24 cellular contexts compared by ENCODE assay signal in genomic region chr11:118931576-118931975, GRCh38. TPM values are rescaled to one million over a fixed set of nuclear protein-coding genes. Genes with fewer than 3 reads are reported as not detected.
A peak's percentile ranks its signal among the peaks of the same experiment; 100 is the strongest.
DNase-seq lines count a peak whose midpoint lies in the region; ATAC-seq, FAIRE-seq and TF ChIP-seq lines count a peak whose summit lies in the region.
"Had no signal": no experiment of that assay in that cellular context is flagged by ENCODE, and none has a peak within 500 bp of the region (broad histone marks: within the 10 kb centered on the region; RNA-seq: fewer than 3 reads in every experiment).

No MANE protein-coding gene starts in this region.

- H3K4me3 ChIP-seq in HCT116 (replicated peaks in 1 of 2; ENCODE audit: low read depth in 1 of 2, low read length in 2 of 2) (no peak overlapping the region), thyroid gland (replicated peaks in 1 of 3) (no peak overlapping the region), gastroesophageal sphincter (no peak overlapping the region)
- H3K4me3 ChIP-seq: A549, K562, Peyer's patch, SJSA1 had no signal

- DNase-seq in activated naive CD8-positive, alpha-beta T cell treated with anti-CD3 and anti-CD28 coated beads, Interleukin-2, amount 50 U/mL, for 24 hours, result no peak
- no peak for DNase-seq in HCT116 (ENCODE audit: low read depth, low spot score)
- DNase-seq in immature natural killer cell, result no peak
- DNase-seq in thyroid gland, result no peak
- no peak for DNase-seq in GM12891 (ENCODE audit: insufficient read length, low spot score)
- DNase-seq: Caco-2, DMS153, GDM1, HCEC 1CT, NCI-H1092 treated with DMSO at 0.1 percent for 48 hours, NCI-H146, NCI-H2029 treated with DMSO at 0.1 percent for 48 hours, NCI-H2171 treated with DMSO at 0.1 percent for 48 hours, NCI-H446, NCI-H526 treated with DMSO at 0.1 percent for 48 hours, Peyer's patch had no signal

- H3K4me3 Mint-ChIP-seq in activated naive CD8-positive, alpha-beta T cell, result no peak overlapping the region
- H3K4me3 Mint-ChIP-seq in activated naive CD8-positive, alpha-beta T cell treated with anti-CD3 and anti-CD28 coated beads, Interleukin-2, amount 50 U/mL, for 24 hours, result no peak overlapping the region
- peak overlapping the region in 1 of 5 donors; percentile 7 for H3K4me3 Mint-ChIP-seq in immature natural killer cell

- intact Hi-C loops in HCT116 (cut with micrococcal nuclease), result loop anchor here (2.0 kb wide), 1 partner anchor 25 kb away; the partner anchor contains the start of gene UPK2
- intact Hi-C loops in thyroid gland (cut with DNase I), result no loop called here

- H3K4me1 ChIP-seq in HCT116 (ENCODE audit: control insufficient read depth in 1 of 2, insufficient read depth in 2 of 2, low read length in 2 of 2) (peaks cover 31 to 67% of the 10 kb centered on the region in 2 experiments), thyroid gland (peaks cover 7 to 26% of the 10 kb centered on the region in 2 donors), gastroesophageal sphincter (peaks cover 0 to 58% (median 13%) of the 10 kb centered on the region in 3 donors)

- CTCF ChIA-PET in HCT116 (lab: Charles Lee), result interaction anchor here (1.5 to 6.6 kb wide), 2 partner anchors 21 to 25 kb away, joined by 3 to 150 read pairs; no protein-coding TSS in a partner anchor

- H3K79me2 ChIP-seq in HCT116 (ENCODE audit: insufficient read depth, low read length), result no peaks in the 10 kb centered on the region; the same call in 1 of the 2 replicates

- no peak overlapping the region for H3K9ac ChIP-seq in HCT116 (ENCODE audit: low read length)

- no peak for FAIRE-seq in GM12891 (lab: Jason Lieb, UNC)
- FAIRE-seq: A549, GM19239, K562 had no signal

- no peak overlapping the region for H2AFZ ChIP-seq in HCT116 (ENCODE audit: low read depth, low read length, poor library complexity, severe bottlenecking)

- TF ChIP-seq EP300 in gastroesophageal sphincter (IDR thresholded peaks at IDR 0.05), result no peak

- no peaks in the 10 kb centered on the region for H4K20me1 ChIP-seq in HCT116 (ENCODE audit: insufficient read depth)

- peaks cover 48% of the 10 kb centered on the region for H3K4me1 Mint-ChIP-seq in activated naive CD8-positive, alpha-beta T cell (ENCODE audit: low read depth)
- peaks cover 44% of the 10 kb centered on the region for H3K4me1 Mint-ChIP-seq in activated naive CD8-positive, alpha-beta T cell treated with anti-CD3 and anti-CD28 coated beads, Interleukin-2, amount 50 U/mL, for 24 hours
- H3K4me1 Mint-ChIP-seq in immature natural killer cell, result peaks cover 28 to 34% of the 10 kb centered on the region in 2 donors

- H3K9me2 ChIP-seq in HCT116 (ENCODE audit: insufficient read depth), result no peaks in the 10 kb centered on the region

- H3K27ac Mint-ChIP-seq in activated naive CD8-positive, alpha-beta T cell, result peak overlapping the region; percentile 96
- H3K27ac Mint-ChIP-seq in activated naive CD8-positive, alpha-beta T cell treated with anti-CD3 and anti-CD28 coated beads, Interleukin-2, amount 50 U/mL, for 24 hours, result no peak overlapping the region
- H3K27ac Mint-ChIP-seq in immature natural killer cell, result peak overlapping the region in 5 of 6 donors; percentile 16 to 98 (median 50)

- POLR2A ChIA-PET in HCT116 (lab: Charles Lee), result no interaction called here

- peak overlapping the region; percentile 100 for H3K4me2 ChIP-seq in HCT116 (ENCODE audit: low read length)

- H3K9me3 ChIP-seq in HCT116 (ENCODE audit: control insufficient read depth in 1 of 2, insufficient read depth in 1 of 2, low read depth in 1 of 2, low read length in 2 of 2), result no peaks in the 10 kb centered on the region
- H3K9me3 ChIP-seq in thyroid gland, result no peaks in the 10 kb centered on the region
- no peaks in the 10 kb centered on the region for H3K9me3 ChIP-seq in gastroesophageal sphincter
- H3K9me3 ChIP-seq: A549, Caco-2, Peyer's patch, SJSA1 had no signal

- H3K27ac ChIP-seq in HCT116 (ENCODE audit: low read depth, low read length) (no peak overlapping the region), thyroid gland (no peak overlapping the region), gastroesophageal sphincter (no peak overlapping the region)
- H3K27ac ChIP-seq: A549, SJSA1 had no signal

- H3K36me3 ChIP-seq in HCT116 (ENCODE audit: control insufficient read depth in 1 of 2, insufficient read depth in 2 of 2, low read length in 2 of 2) (no peaks in the 10 kb centered on the region), thyroid gland (no peaks in the 10 kb centered on the region), gastroesophageal sphincter (no peaks in the 10 kb centered on the region)
- H3K36me3 ChIP-seq: Peyer's patch, SJSA1 had no signal

- no peaks in the 10 kb centered on the region for H3K27me3 ChIP-seq in HCT116 (ENCODE audit: insufficient read depth, low read length)
- H3K27me3 ChIP-seq in thyroid gland, result no peaks in the 10 kb centered on the region
- no peaks in the 10 kb centered on the region for H3K27me3 ChIP-seq in gastroesophageal sphincter
- H3K27me3 ChIP-seq: Peyer's patch, SJSA1 had no signal

- no peak for ATAC-seq in activated naive CD8-positive, alpha-beta T cell treated with anti-CD3 and anti-CD28 coated beads, Interleukin-2, amount 50 U/mL, for 24 hours
- ATAC-seq in HCT116 (no peak), gastroesophageal sphincter (no peak)
- ATAC-seq: A549, K562 had no signal

- H3K27me3 Mint-ChIP-seq in activated naive CD8-positive, alpha-beta T cell, result no peaks in the 10 kb centered on the region
- no peaks in the 10 kb centered on the region for H3K27me3 Mint-ChIP-seq in activated naive CD8-positive, alpha-beta T cell treated with anti-CD3 and anti-CD28 coated beads, Interleukin-2, amount 50 U/mL, for 24 hours
- peaks cover 8 to 31% (median 22%) of the 10 kb centered on the region in 3 donors for H3K27me3 Mint-ChIP-seq in immature natural killer cell (ENCODE audit: low read depth in 3 of 3)

- H3K36me3 Mint-ChIP-seq in activated naive CD8-positive, alpha-beta T cell, result no peaks in the 10 kb centered on the region
- no peaks in the 10 kb centered on the region for H3K36me3 Mint-ChIP-seq in activated naive CD8-positive, alpha-beta T cell treated with anti-CD3 and anti-CD28 coated beads, Interleukin-2, amount 50 U/mL, for 24 hours (ENCODE audit: low read depth)
- no peaks in the 10 kb centered on the region for H3K36me3 Mint-ChIP-seq in immature natural killer cell

- TF ChIP-seq RAD21 in HCT116 (IDR thresholded peaks at IDR 0.05; ENCODE audit: low read depth), result no peak

- H3K9me3 Mint-ChIP-seq in activated naive CD8-positive, alpha-beta T cell (ENCODE audit: low read depth), result no peaks in the 10 kb centered on the region
- no peaks in the 10 kb centered on the region for H3K9me3 Mint-ChIP-seq in activated naive CD8-positive, alpha-beta T cell treated with anti-CD3 and anti-CD28 coated beads, Interleukin-2, amount 50 U/mL, for 24 hours
- H3K9me3 Mint-ChIP-seq in immature natural killer cell, result peaks cover 0 to under 1% (median 0%) of the 10 kb centered on the region in 6 donors

- RAD21 ChIA-PET in HCT116 (lab: Charles Lee; ENCODE audit: low non-redundant PET in 1 of 2, low total read pairs in 2 of 2, uncharacterized antibody in 2 of 2, unreplicated experiment in 2 of 2), result no interaction called here

- no TSS peak for BruUV-seq in HCT116 (replicated peaks; lab: Mats Ljungman, UMichigan)

- TF ChIP-seq CTCF in HCT116 (IDR thresholded peaks at IDR 0.05 in 2 of 3, conservative IDR thresholded peaks at IDR 0.05 in 1 of 3; ENCODE audit: borderline replicate concordance in 1 of 3, insufficient read depth in 1 of 3, low read depth in 2 of 3, low read length in 2 of 3), result no peak
- no peak for TF ChIP-seq CTCF in thyroid gland (IDR thresholded peaks at IDR 0.05)
- no peak for TF ChIP-seq CTCF in gastroesophageal sphincter (IDR thresholded peaks at IDR 0.05)

- no peak for TF ChIP-seq POLR2A in HCT116 (IDR thresholded peaks at IDR 0.05; ENCODE audit: borderline replicate concordance, extremely low read depth, insufficient read depth, insufficient read length)
- TF ChIP-seq POLR2A in thyroid gland (IDR thresholded peaks at IDR 0.05), result no peak
- no peak for TF ChIP-seq POLR2A in GM12891 (IDR thresholded peaks at IDR 0.05; ENCODE audit: low read depth, low read length)
- TF ChIP-seq POLR2A in gastroesophageal sphincter (IDR thresholded peaks at IDR 0.05), result no peak

TF ChIP-seq in HCT116, 20 proteins besides CTCF, POLR2A, EP300 and RAD21 (continues in another document):
- TF ChIP-seq ELF1 (IDR thresholded peaks at IDR 0.05; ENCODE audit: borderline replicate concordance, low read depth), result no peak

TF ChIP-seq in GM12891, 5 proteins besides CTCF, POLR2A, EP300 and RAD21:
- TF ChIP-seq POLR2AphosphoS5 (IDR thresholded peaks at IDR 0.05; ENCODE audit: low read depth, low read length) (no peak), TAF1 (IDR thresholded peaks at IDR 0.05; ENCODE audit: low read depth, low read length) (no peak), PAX5 (IDR thresholded peaks at IDR 0.05; ENCODE audit: insufficient read depth, low read length, severe bottlenecking) (no peak), SPI1 (IDR thresholded peaks at IDR 0.05; ENCODE audit: low read depth, low read length) (no peak), POU2F2 (IDR thresholded peaks at IDR 0.05; ENCODE audit: low read depth, low read length) (no peak)

RNA-seq across cellular contexts. Expression of gene BCL9L, which starts 5.8 kb away (rescaled TPM):
- 120 TPM for total RNA-seq in HCT116 (2021; ENCODE audit: unreplicated experiment)
- 83.0 and 85.7 TPM in 2 replicates for polyA plus RNA-seq in HCT116 (2012)
- polyA plus RNA-seq in immature natural killer cell, result 10 to 100 TPM in 1 of 3 donors, 1 to 10 TPM in 1, not detected in 1; 2.2 to 10.5 TPM
- 10 to 100 TPM; 13.2 to 26.2 (median 19.4) TPM for total RNA-seq in thyroid gland
- 5.5 TPM for polyA plus RNA-seq in GM12891 (2012; ENCODE audit: low read depth, missing spikeins)
- total RNA-seq in gastroesophageal sphincter, result 10 to 100 TPM; 24.6 to 66.2 (median 30.8) TPM

RNA-seq across cellular contexts. Expression of gene UPK2, which starts 24.5 kb away (rescaled TPM):
- 0.42 TPM for total RNA-seq in HCT116 (2021; ENCODE audit: unreplicated experiment)
- polyA plus RNA-seq in HCT116 (2012), result 0.26 and 0.55 TPM in 2 replicates
- polyA plus RNA-seq in immature natural killer cell, result 1 to 10 TPM in 1 of 3 donors, under 1 TPM in 1, not detected in 1; 0.81 to 1.4 TPM
- total RNA-seq in thyroid gland, result not detected
- polyA plus RNA-seq in GM12891 (2012; ENCODE audit: low read depth, missing spikeins), result 1.9 TPM
- total RNA-seq in gastroesophageal sphincter, result not detected
- total RNA-seq: Daoy, K562, Peyer's patch, SJSA1 had no signal
- polyA plus RNA-seq: K562 had no signal

RNA-seq across cellular contexts. Expression of gene FOXR1, which starts 40.0 kb away (rescaled TPM):
- total RNA-seq in HCT116 (2021; ENCODE audit: unreplicated experiment), result not detected
- not detected in 2 replicates for polyA plus RNA-seq in HCT116 (2012)
- not detected for polyA plus RNA-seq in immature natural killer cell
- not detected for total RNA-seq in thyroid gland
- polyA plus RNA-seq in GM12891 (2012; ENCODE audit: low read depth, missing spikeins), result not detected
- total RNA-seq in gastroesophageal sphincter, result not detected
- total RNA-seq: Caco-2, Daoy, K562, Peyer's patch, SJSA1 had no signal
- polyA plus RNA-seq: A549, BJ, K562 had no signal

RNA-seq across cellular contexts. Expression of gene CXCR5, which starts 47.9 kb away (rescaled TPM):
- not detected for total RNA-seq in HCT116 (2021; ENCODE audit: unreplicated experiment)
- 0.01 TPM in 1 of 2 replicates, not detected in the other for polyA plus RNA-seq in HCT116 (2012)
- under 1 TPM in 2 of 3 donors, not detected in 1; 0.05 to 0.30 TPM for polyA plus RNA-seq in immature natural killer cell
- not detected for total RNA-seq in thyroid gland
- polyA plus RNA-seq in GM12891 (2012; ENCODE audit: low read depth, missing spikeins), result 4.4 TPM
- total RNA-seq in gastroesophageal sphincter, result under 1 TPM in 1 of 4 donors, not detected in 3; 0.08 TPM
- total RNA-seq: Caco-2, Daoy, K562, SJSA1 had no signal
- polyA plus RNA-seq: BJ had no signal
